Comparison of ENCODE assay signal across 17 cellular contexts in the genomic region with DNA sequence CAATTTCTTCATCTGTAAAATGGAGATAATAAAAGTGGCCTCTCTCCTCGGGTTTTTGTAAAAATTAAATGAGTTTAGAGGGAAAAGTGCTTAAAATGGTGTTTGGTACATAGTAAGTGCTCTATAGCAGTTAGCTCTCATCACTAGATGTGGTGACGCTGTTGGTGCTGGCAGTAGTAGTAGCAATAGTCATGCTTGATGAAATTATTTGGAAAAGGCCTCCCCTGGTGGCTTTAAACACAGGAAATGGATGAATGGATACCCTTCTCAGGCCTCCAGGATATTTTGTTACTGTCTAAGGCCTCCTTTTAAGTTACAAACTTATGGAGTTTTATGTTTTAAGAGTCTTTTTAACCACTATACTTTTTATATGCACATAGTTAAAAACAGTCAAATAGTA.
DNase-seq lines count a peak whose midpoint lies in the region; ATAC-seq and TF ChIP-seq lines count a peak whose summit lies in the region.
"Had no signal": no experiment of that assay in that cellular context is flagged by ENCODE, and none has a peak within 500 bp of the region (broad histone marks: within the 10 kb centered on the region; RNA-seq: fewer than 3 reads in every experiment).

No MANE protein-coding gene starts in this region.

- intact Hi-C loops in A673 (cut with micrococcal nuclease; ENCODE audit: unreplicated experiment), result no loop called here
- intact Hi-C loops in esophagus muscularis mucosa (cut with DNase I), result no loop called here

- peak overlapping the region; percentile 13 for H3K27ac ChIP-seq in A673 (ENCODE audit: low read depth, low read length, poor library complexity, severe bottlenecking)
- peak overlapping the region; percentile 60 for H3K27ac ChIP-seq in SJSA1
- peak overlapping the region; percentile 55 to 99 (median 64) for H3K27ac ChIP-seq in esophagus muscularis mucosa (replicated peaks in 1 of 4)
- H3K27ac ChIP-seq: PC-9, SJCRH30 had no signal

- H3K27ac Mint-ChIP-seq in osteocyte (ENCODE audit: unreplicated experiment), result peak overlapping the region; percentile 83
- H3K27ac Mint-ChIP-seq: CD4-positive, alpha-beta T cell had no signal

- H3K27me3 ChIP-seq in A673 (replicated peaks; ENCODE audit: insufficient read depth, low read depth, low read length, poor library complexity) (no peaks in the 10 kb centered on the region), SJSA1 (replicated peaks) (no peaks in the 10 kb centered on the region), esophagus muscularis mucosa (no peaks in the 10 kb centered on the region)
- H3K27me3 ChIP-seq: SJCRH30 had no signal

- H3K9me3 ChIP-seq in A673 (ENCODE audit: low read depth, low read length, poor library complexity, severe bottlenecking) (no peaks in the 10 kb centered on the region), SJSA1 (replicated peaks) (no peaks in the 10 kb centered on the region), esophagus muscularis mucosa (no peaks in the 10 kb centered on the region)
- H3K9me3 ChIP-seq: Caco-2, HAP-1, SJCRH30 had no signal

- DNase-seq in A673 (ENCODE audit: low spot score) (peak; percentile 59), SJSA1 (ENCODE audit: low read depth in 1 of 2, low spot score in 2 of 2) (no peak), esophagus muscularis mucosa (ENCODE audit: extremely low spot score) (no peak), osteocyte (ENCODE audit: extremely low spot score, unreplicated experiment) (no peak), GOT3 (lab: John Stamatoyannopoulos, UW) (no peak), NCI-H748 (lab: John Stamatoyannopoulos, UW; ENCODE audit: unreplicated experiment) (no peak), NCI-H1417 treated with DMSO at 0.1 percent for 48 hours (lab: John Stamatoyannopoulos, UW) (no peak)
- DNase-seq: Caco-2; CD4-positive, alpha-beta T cell; NCI-H1417; NCI-H187 treated with DMSO at 0.1 percent for 48 hours; NCI-H226; NCI-H524; PC-9; SJCRH30 had no signal

- peaks cover 7% of the 10 kb centered on the region for H3K9me3 Mint-ChIP-seq in osteocyte (ENCODE audit: unreplicated experiment)
- H3K9me3 Mint-ChIP-seq: CD4-positive, alpha-beta T cell had no signal

- H3K4me1 Mint-ChIP-seq in osteocyte (ENCODE audit: unreplicated experiment), result peaks cover 89% of the 10 kb centered on the region

- H3K36me3 Mint-ChIP-seq in osteocyte (ENCODE audit: unreplicated experiment), result peaks cover 23% of the 10 kb centered on the region

- peaks cover 22% of the 10 kb centered on the region for H3K4me1 ChIP-seq in A673 (ENCODE audit: insufficient read depth, low read length, poor library complexity, severe bottlenecking)
- peaks cover 46% of the 10 kb centered on the region for H3K4me1 ChIP-seq in SJSA1 (replicated peaks)
- H3K4me1 ChIP-seq in esophagus muscularis mucosa, result peaks cover 67 to 100% (median 96%) of the 10 kb centered on the region in 4 donors
- H3K4me1 ChIP-seq: Caco-2, SJCRH30 had no signal

- CTCF ChIA-PET in A673 (lab: Charles Lee), result interaction anchor here (0.6 kb wide), 1 partner anchor 143 kb away, joined by 5 read pairs; the partner anchor contains the start of gene CBR4

- TF ChIP-seq CTCF in A673 (conservative IDR thresholded peaks at IDR 0.05; ENCODE audit: low read depth, low read length) (0 out of 2 replicates have a peak, but pooled peaks have one; percentile 13), esophagus muscularis mucosa (IDR thresholded peaks at IDR 0.05) (no peak), osteocyte (IDR thresholded peaks at IDR 0.05) (no peak)

- no peak for ATAC-seq in GM18909 (IDR thresholded peaks at IDR 0.05; ENCODE audit: poor library complexity, unreplicated experiment)

- BruUV-seq in A673 (replicated peaks; lab: Mats Ljungman, UMichigan), result no TSS peak

- no peaks in the 10 kb centered on the region for H3K27me3 Mint-ChIP-seq in osteocyte (ENCODE audit: unreplicated experiment)

- H3K4me3 Mint-ChIP-seq in osteocyte (ENCODE audit: unreplicated experiment), result no peak overlapping the region
- H3K4me3 Mint-ChIP-seq: CD4-positive, alpha-beta T cell had no signal

- TF ChIP-seq EP300 in esophagus muscularis mucosa (IDR thresholded peaks at IDR 0.05), result no peak

- POLR2A ChIA-PET in A673 (lab: Charles Lee; ENCODE audit: low non-redundant PET), result no interaction called here

- H3K4me3 ChIP-seq in A673 (ENCODE audit: low read depth, low read length, poor library complexity, severe bottlenecking), result no peak overlapping the region
- no peak overlapping the region for H3K4me3 ChIP-seq in SJSA1
- no peak overlapping the region for H3K4me3 ChIP-seq in esophagus muscularis mucosa
- H3K4me3 ChIP-seq: HAP-1, PC-9, SJCRH30 had no signal

- no peaks in the 10 kb centered on the region for H3K36me3 ChIP-seq in A673 (ENCODE audit: insufficient read depth, low read length, poor library complexity, severe bottlenecking)
- H3K36me3 ChIP-seq in SJSA1, result peaks cover 60% of the 10 kb centered on the region
- peaks cover 0 to 27% (median 21%) of the 10 kb centered on the region in 4 donors for H3K36me3 ChIP-seq in esophagus muscularis mucosa

- WGBS in esophagus muscularis mucosa, result 85% methylated on average over 2 of the region's 2 CpGs

- no peak for TF ChIP-seq POLR2A in esophagus muscularis mucosa (IDR thresholded peaks at IDR 0.05; ENCODE audit: low read depth)

Comparison
In these comparisons a context has a peak if more than half of its experiments do, and no peak if none do; other contexts are left out.
1. H3K27ac ChIP-seq: peak in every context shown above with its lines; median percentile 64 in esophagus muscularis mucosa; 60 in SJSA1; 13 in A673.